Comparison of ENCODE assay signal across 8 cellular contexts in genomic region chr6:139373154-139373927, GRCh38.
DNase-seq lines count a peak whose midpoint lies in the region; ATAC-seq and TF ChIP-seq lines count a peak whose summit lies in the region.

No MANE protein-coding gene starts in this region.

- peak overlapping the region; percentile 97 for H3K9ac ChIP-seq in muscle layer of colon (ENCODE audit: low read length)

- peaks cover 42% of the 10 kb centered on the region for H3K4me1 ChIP-seq in muscle layer of colon (ENCODE audit: insufficient read depth, low read length)

- peak; percentile 68 for DNase-seq in NK-92 treated with Interleukin-12 subunit alpha and Interleukin-12 subunit beta, amount 100 ng/mL, for 24 hours (lab: John Stamatoyannopoulos, UW)
- DNase-seq in NK-92 (lab: John Stamatoyannopoulos, UW; ENCODE audit: unreplicated experiment) (no peak), NCI-H748 (lab: John Stamatoyannopoulos, UW; ENCODE audit: unreplicated experiment) (peak; percentile 86), epithelial cell of esophagus (ENCODE audit: low read depth) (peak; percentile 69)
- DNase-seq in activated CD8-positive, alpha-beta memory T cell treated with anti-CD3 and anti-CD28 coated beads, Interleukin-2, amount 50 U/mL, for 48 hours = peak; percentile 83
- peak; percentile 32 for DNase-seq in stimulated activated CD8-positive, alpha-beta memory T cell treated with anti-CD3 and anti-CD28 coated beads, Interleukin-7, amount 100 ng/mL, for 24 hours (ENCODE audit: low read depth)

- no peaks in the 10 kb centered on the region for H3K9me3 ChIP-seq in muscle layer of colon (ENCODE audit: low read length)

- peaks cover 17% of the 10 kb centered on the region for H3K36me3 ChIP-seq in muscle layer of colon (ENCODE audit: insufficient read depth, low read length)

- H3K4me3 ChIP-seq in epithelial cell of esophagus (ENCODE audit: low read length) (peak overlapping the region; percentile 97), muscle layer of colon (ENCODE audit: low read depth in 1 of 2, low read length in 2 of 2) (peak overlapping the region; percentile 90 to 97)

- ATAC-seq in HG02981 (IDR thresholded peaks at IDR 0.05; ENCODE audit: unreplicated experiment) = peak; percentile 33

- peak overlapping the region; percentile 99 for H3K27ac ChIP-seq in muscle layer of colon (ENCODE audit: low read depth, low read length)

- TF ChIP-seq CTCF in epithelial cell of esophagus (IDR thresholded peaks at IDR 0.05; ENCODE audit: insufficient read depth, low read depth, low read length, missing control alignments) = peak; percentile 16

- H3K27me3 ChIP-seq in muscle layer of colon (ENCODE audit: control insufficient read depth in 1 of 2, insufficient read depth in 2 of 2, low read length in 2 of 2) = no peaks in the 10 kb centered on the region
